Comparison of ENCODE assay signal across 13 cellular contexts in genomic region chr1:58197811-58198210, GRCh38.
"Had no signal": no experiment of that assay in that cellular context is flagged by ENCODE, and none has a peak within 500 bp of the region (broad histone marks: within the 10 kb centered on the region; RNA-seq: fewer than 3 reads in every experiment).

No MANE protein-coding gene starts in this region.

- H3K36me3 ChIP-seq: colonic mucosa, esophagus muscularis mucosa, esophagus squamous epithelium, gastrocnemius medialis, gastroesophageal sphincter, heart left ventricle, heart right ventricle had no signal

- H3K27ac ChIP-seq: colonic mucosa, coronary artery, dorsolateral prefrontal cortex, epithelial cell of prostate, esophagus muscularis mucosa, esophagus squamous epithelium, foreskin keratinocyte, gastrocnemius medialis, gastroesophageal sphincter, heart left ventricle, heart right ventricle had no signal

- H3K9me3 ChIP-seq: colonic mucosa, esophagus muscularis mucosa, esophagus squamous epithelium, gastrocnemius medialis, gastroesophageal sphincter, heart left ventricle, heart right ventricle had no signal

- H3K4me3 ChIP-seq: colonic mucosa, coronary artery, dorsolateral prefrontal cortex, esophagus muscularis mucosa, esophagus squamous epithelium, gastrocnemius medialis, gastroesophageal sphincter, heart left ventricle, heart right ventricle had no signal

- H3K27me3 ChIP-seq: colonic mucosa, dorsolateral prefrontal cortex, esophagus muscularis mucosa, esophagus squamous epithelium, foreskin keratinocyte, gastrocnemius medialis, gastroesophageal sphincter, heart left ventricle, heart right ventricle had no signal

- ATAC-seq: effector memory CD8-positive, alpha-beta T cell; esophagus mucosa; foreskin keratinocyte; gastrocnemius medialis; gastroesophageal sphincter; heart left ventricle; heart right ventricle had no signal
